ENCODE assay signal across 10 cellular contexts in genomic region chr1:61951731-61952585, GRCh38.
DNase-seq lines count a peak whose midpoint lies in the region; ATAC-seq and TF ChIP-seq lines count a peak whose summit lies in the region.
"Had no signal": no experiment of that assay in that cellular context is flagged by ENCODE, and none has a peak within 500 bp of the region (broad histone marks: within the 10 kb centered on the region; RNA-seq: fewer than 3 reads in every experiment).

No MANE protein-coding gene starts in this region.

- H3K27me3 ChIP-seq in KMS-11 (ENCODE audit: insufficient read depth, low read depth) (no peaks in the 10 kb centered on the region), heart right ventricle (no peaks in the 10 kb centered on the region), prostate gland (replicated peaks; ENCODE audit: insufficient read depth) (no peaks in the 10 kb centered on the region)

- H3K9me3 ChIP-seq in heart right ventricle = peaks cover 0 to 5% (median 0%) of the 10 kb centered on the region in 11 donors
- H3K9me3 ChIP-seq in prostate gland = no peaks in the 10 kb centered on the region

- peak overlapping the region; percentile 49 for H3K4me2 ChIP-seq in KMS-11

- H3K27ac Mint-ChIP-seq in WTC11 = peak overlapping the region; percentile 95

- H3K36me3 ChIP-seq in KMS-11 (ENCODE audit: insufficient read depth) (no peaks in the 10 kb centered on the region), heart right ventricle (no peaks in the 10 kb centered on the region), prostate gland (no peaks in the 10 kb centered on the region)

- H3K4me3 ChIP-seq in KMS-11 (IDR thresholded peaks at IDR 0.05; ENCODE audit: insufficient read depth, low read depth, low read length) (no peak overlapping the region), heart right ventricle (peak overlapping the region in 9 of 10 donors; percentile 17 to 52 (median 43)), prostate gland (no peak overlapping the region)

- peak overlapping the region; percentile 37 for H3K4me3 Mint-ChIP-seq in WTC11

- H3K9me3 Mint-ChIP-seq in WTC11 = no peaks in the 10 kb centered on the region

- peak overlapping the region; percentile 29; the same call in 1 of the 2 replicates for H3K27ac ChIP-seq in KMS-11
- H3K27ac ChIP-seq in heart right ventricle = peak overlapping the region; percentile 13 to 86 (median 76)
- H3K27ac ChIP-seq in prostate gland = peak overlapping the region in 1 of 2 donors; percentile 2

- H3K4me1 Mint-ChIP-seq in WTC11 = peaks cover 52% of the 10 kb centered on the region

- TF ChIP-seq CTCF in KMS-11 (conservative IDR thresholded peaks at IDR 0.05; ENCODE audit: low read depth, low read length) (no peak), WTC11 (IDR thresholded peaks at IDR 0.05) (no peak), heart right ventricle (IDR thresholded peaks at IDR 0.05) (no peak), prostate gland (IDR thresholded peaks at IDR 0.05) (no peak)

- WGBS in heart right ventricle, 2 donors = 48 to 49% methylated on average over 9 of the region's 9 CpGs
- WGBS in prostate gland = 41% methylated on average over 9 of the region's 9 CpGs

- H3K27me3 Mint-ChIP-seq in WTC11 (ENCODE audit: low read depth) = no peaks in the 10 kb centered on the region

- POLR2A ChIA-PET in WTC11 (lab: Charles Lee) = interaction anchor here (0.6 to 1.1 kb wide), 3 partner anchors 15 to 221 kb away, joined by 3 to 4 read pairs (median 3); no protein-coding TSS in a partner anchor

- H3K36me3 Mint-ChIP-seq in WTC11 = no peaks in the 10 kb centered on the region

- no peaks in the 10 kb centered on the region for H4K20me1 ChIP-seq in KMS-11 (ENCODE audit: insufficient read depth)

- ATAC-seq in WTC11 (peak; percentile 71), heart right ventricle (peak; percentile 45 to 81 (median 74)), GM18870 (IDR thresholded peaks at IDR 0.05; ENCODE audit: unreplicated experiment) (no peak), left colon (no peak)
- ATAC-seq: HCT116 had no signal

- CTCF ChIA-PET in WTC11 (lab: Charles Lee) = interaction anchor here (0.8 to 2.3 kb wide), 13 partner anchors 12 to 192 kb away, joined by 3 to 16 read pairs (median 4); no protein-coding TSS in a partner anchor

- H3K4me1 ChIP-seq in KMS-11 (ENCODE audit: low read depth, poor library complexity, severe bottlenecking) (peaks cover 33% of the 10 kb centered on the region), heart right ventricle (peaks cover 0 to 20% (median 0%) of the 10 kb centered on the region in 9 donors), prostate gland (replicated peaks) (no peaks in the 10 kb centered on the region)

- intact Hi-C loops in heart right ventricle (cut with DNase I) (loop anchor here (2.0 to 10.0 kb wide), 5 partner anchors 67 to 123 kb away; no protein-coding TSS in a partner anchor), prostate gland (cut with DNase I) (no loop called here), left colon (cut with DNase I, micrococcal nuclease) (no loop called here)

- H3K79me2 ChIP-seq in KMS-11 (ENCODE audit: insufficient read depth, low read depth) = no peaks in the 10 kb centered on the region

- no peak for TF ChIP-seq POLR2A in prostate gland (IDR thresholded peaks at IDR 0.05)

- no peak overlapping the region for H2AFZ ChIP-seq in KMS-11 (ENCODE audit: low read depth)

- H3K9ac ChIP-seq in KMS-11 = no peak overlapping the region

- no peak for DNase-seq in WTC11 (ENCODE audit: low spot score)
- DNase-seq in heart right ventricle = peak in 1 of 2 donors; percentile 38
- DNase-seq in prostate gland (ENCODE audit: low spot score) = peak; percentile 12
- DNase-seq in NK-92 treated with Interleukin-12 subunit alpha and Interleukin-12 subunit beta, amount 100 ng/mL, for 24 hours (lab: John Stamatoyannopoulos, UW) = no peak
- no peak for DNase-seq in left colon
- DNase-seq in NCI-H446 (lab: John Stamatoyannopoulos, UW) = no peak
- DNase-seq: NCI-H2029 treated with DMSO at 0.1 percent for 48 hours had no signal

TF ChIP-seq in WTC11, 78 proteins besides CTCF, POLR2A, EP300 and RAD21:
- TF ChIP-seq MYBL2 (CRISPR knock-in tag; IDR thresholded peaks at IDR 0.05) = no peak
- no peak for TF ChIP-seq ZNF396 (CRISPR knock-in tag; IDR thresholded peaks at IDR 0.05; ENCODE audit: borderline replicate concordance)
- TF ChIP-seq SMAD3 (CRISPR knock-in tag; IDR thresholded peaks at IDR 0.05; ENCODE audit: borderline replicate concordance) = no peak
- no peak for TF ChIP-seq ZBTB21 (CRISPR knock-in tag; IDR thresholded peaks at IDR 0.05; ENCODE audit: borderline replicate concordance)
- TF ChIP-seq ZNF423 (CRISPR knock-in tag; IDR thresholded peaks at IDR 0.05) = no peak
- TF ChIP-seq FOXP1 (CRISPR knock-in tag; IDR thresholded peaks at IDR 0.05; ENCODE audit: borderline replicate concordance) = no peak
- TF ChIP-seq NR1H2 (CRISPR knock-in tag; IDR thresholded peaks at IDR 0.05) = no peak
- no peak for TF ChIP-seq ATF3 (CRISPR knock-in tag; conservative IDR thresholded peaks at IDR 0.05)
- TF ChIP-seq ZSCAN18 (CRISPR knock-in tag; IDR thresholded peaks at IDR 0.05) = no peak
- no peak for TF ChIP-seq RORB (CRISPR knock-in tag; IDR thresholded peaks at IDR 0.05)

Comparison
In these comparisons a context has a peak if more than half of its experiments do, and no peak if none do; other contexts are left out.
1. H3K4me3 ChIP-seq: peak in heart right ventricle (9 of 10); none in KMS-11 (single experiment) and prostate gland (0 of 2).
2. ATAC-seq: peak in WTC11 (single experiment) and heart right ventricle (8 of 8); none in GM18870 (single experiment) and left colon (single experiment).
3. intact Hi-C loops: an anchor here in heart right ventricle (2.0 to 10.0 kb wide); none called in prostate gland and left colon.